ENCODE assay signal across 9 cellular contexts in the genomic region with DNA sequence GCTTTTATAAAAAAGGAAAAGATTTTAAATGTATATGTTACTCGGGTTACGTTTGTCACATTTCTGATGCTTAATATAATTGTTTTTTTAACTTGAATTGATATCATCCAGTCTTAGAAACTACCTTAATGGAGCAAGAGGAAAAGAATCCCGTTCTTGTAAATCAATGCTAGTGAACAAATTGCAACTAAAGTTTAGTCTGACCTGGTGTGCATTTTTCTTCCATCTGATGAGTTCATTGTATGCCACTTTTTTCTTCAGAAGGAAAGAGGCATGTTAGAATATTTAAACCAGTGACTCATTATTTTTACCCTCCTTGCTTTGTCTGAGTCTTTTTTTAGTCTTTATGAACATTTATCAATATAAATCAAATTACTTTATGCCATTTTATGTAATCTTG. TPM values are rescaled to one million over a fixed set of nuclear protein-coding genes. Genes with fewer than 3 reads are reported as not detected.
DNase-seq lines count a peak whose midpoint lies in the region; FAIRE-seq and TF ChIP-seq lines count a peak whose summit lies in the region.
"Had no signal": no experiment of that assay in that cellular context is flagged by ENCODE, and none has a peak within 500 bp of the region (broad histone marks: within the 10 kb centered on the region; RNA-seq: fewer than 3 reads in every experiment).

No MANE protein-coding gene starts in this region.

- H3K27me3 ChIP-seq in KMS-11 (ENCODE audit: insufficient read depth, low read depth) (no peaks in the 10 kb centered on the region), mucosa of stomach (ENCODE audit: control insufficient read depth, insufficient read depth, low read length) (no peaks in the 10 kb centered on the region)

- H3K27ac ChIP-seq in KMS-11 = peak overlapping the region; percentile 39

- POLR2A ChIA-PET in AG04449 (lab: Yijun Ruan, JAX) = interaction anchor here (0.6 to 3.2 kb wide), 12 partner anchors 17 to 443 kb away, joined by 3 to 52 read pairs (median 4); a partner anchor contains a TSS

- H3K4me2 ChIP-seq in KMS-11 = peak overlapping the region; percentile 49

- peak overlapping the region; percentile 86 for H3K4me3 Mint-ChIP-seq in chondrocyte (ENCODE audit: unreplicated experiment)

- H3K9me3 ChIP-seq in mucosa of stomach (ENCODE audit: control insufficient read depth, low read length) = no peaks in the 10 kb centered on the region

- FAIRE-seq in frontal cortex (lab: Jason Lieb, UNC) = no peak

- H4K20me1 ChIP-seq in KMS-11 (ENCODE audit: insufficient read depth) = no peaks in the 10 kb centered on the region

- H3K36me3 Mint-ChIP-seq in chondrocyte (ENCODE audit: low read depth) = peaks cover 3% of the 10 kb centered on the region

- DNase-seq in AG04449 (ENCODE audit: low read depth, low spot score) = no peak
- DNase-seq in chondrocyte (ENCODE audit: low spot score) = no peak
- DNase-seq in effector CD4-positive, alpha-beta T cell = no peak
- no peak for DNase-seq in HT-29 (ENCODE audit: low spot score)
- DNase-seq in frontal cortex (ENCODE audit: low spot score in 2 of 2) = no peak
- no peak for DNase-seq in stimulated activated CD4-positive, alpha-beta T cell treated with anti-CD3 and anti-CD28 coated beads, Interleukin-1b, Interleukin-23, amount 100 ng/mL, for 48 hours

- peak overlapping the region; percentile 78 for H3K4me3 ChIP-seq in AG04449 (ENCODE audit: low read depth, low read length)
- H3K4me3 ChIP-seq in KMS-11 (IDR thresholded peaks at IDR 0.05; ENCODE audit: insufficient read depth, low read depth, low read length) = no peak overlapping the region
- H3K4me3 ChIP-seq in mucosa of stomach (ENCODE audit: low read length) = peak overlapping the region; percentile 70

- CTCF ChIA-PET in AG04449 (lab: Yijun Ruan, JAX) = interaction anchor here (0.9 to 18.8 kb wide), 9 partner anchors 12 to 634 kb away, joined by 3 to 1068 read pairs (median 4); no protein-coding TSS in a partner anchor

- peaks cover 54% of the 10 kb centered on the region for H3K79me2 ChIP-seq in KMS-11 (ENCODE audit: insufficient read depth, low read depth)

- H3K9ac ChIP-seq in KMS-11 (peak overlapping the region; percentile 36; the same call in 1 of the 2 replicates), mucosa of stomach (ENCODE audit: low read length) (peak overlapping the region; percentile 92)

- peak overlapping the region; percentile 93 for H3K27ac Mint-ChIP-seq in chondrocyte (ENCODE audit: unreplicated experiment)

- H3K9me3 Mint-ChIP-seq in chondrocyte (ENCODE audit: low read depth) = no peaks in the 10 kb centered on the region

- H3K36me3 ChIP-seq in KMS-11 (ENCODE audit: insufficient read depth) (no peaks in the 10 kb centered on the region), mucosa of stomach (ENCODE audit: control insufficient read depth, insufficient read depth, low read length) (no peaks in the 10 kb centered on the region)

- TF ChIP-seq CTCF in AG04449 (IDR thresholded peaks at IDR 0.05; ENCODE audit: insufficient read depth, low read length, missing control alignments) (no peak), KMS-11 (conservative IDR thresholded peaks at IDR 0.05; ENCODE audit: low read depth, low read length) (no peak), chondrocyte (IDR thresholded peaks at IDR 0.05) (no peak)

- H3K4me1 Mint-ChIP-seq in chondrocyte (ENCODE audit: low read depth) = peaks cover 45% of the 10 kb centered on the region

- no peak overlapping the region for H2AFZ ChIP-seq in KMS-11 (ENCODE audit: low read depth)

- H3K27me3 Mint-ChIP-seq in chondrocyte (ENCODE audit: low read depth) = no peaks in the 10 kb centered on the region

- peaks cover 57% of the 10 kb centered on the region for H3K4me1 ChIP-seq in KMS-11 (ENCODE audit: low read depth, poor library complexity, severe bottlenecking)
- H3K4me1 ChIP-seq in mucosa of stomach (ENCODE audit: control insufficient read depth, insufficient read depth, low read length) = peaks cover 15% of the 10 kb centered on the region

RNA-seq across cellular contexts. Expression of a gene that starts 34.7 kb away (rescaled TPM):
- 23.2 to 47.5 TPM (median 42.3 TPM) in 3 replicates for total RNA-seq in chondrocyte
- total RNA-seq in HT-29 (2014; rRNA removed; shearing (Covaris generic)) = 72.8 and 82.1 TPM in 2 replicates
- total RNA-seq in frontal cortex = 29.3 TPM

RNA-seq across cellular contexts. Expression of a gene that starts 42.4 kb away (rescaled TPM):
- total RNA-seq in chondrocyte (not detected in 3 replicates), frontal cortex (not detected)
- total RNA-seq in HT-29 (2014; rRNA removed; shearing (Covaris generic)) = 0.05 and 0.47 TPM in 2 replicates
- total RNA-seq: T-helper 2 cell treated with Interferon-gamma antibody and Interleukin-4, amounts not matched to agents 100 ng/mL and 5 ng/mL, for 36 hours had no signal

RNA-seq across cellular contexts. Expression of a gene that starts 52.3 kb away (rescaled TPM):
- not detected in 3 replicates for total RNA-seq in chondrocyte
- 0.71 and 1.7 TPM in 2 replicates for total RNA-seq in HT-29 (2014; rRNA removed; shearing (Covaris generic))
- not detected for total RNA-seq in frontal cortex
- total RNA-seq: T-helper 2 cell treated with Interferon-gamma antibody and Interleukin-4, amounts not matched to agents 100 ng/mL and 5 ng/mL, for 36 hours had no signal
